In genomic region chr10:89478085-89478738, GRCh38 we compare ENCODE assay signal across 9 cellular contexts. TPM values are rescaled to one million over a fixed set of nuclear protein-coding genes. Genes with fewer than 3 reads are reported as not detected.
DNase-seq lines count a peak whose midpoint lies in the region; ATAC-seq, FAIRE-seq and TF ChIP-seq lines count a peak whose summit lies in the region.
"Had no signal": no experiment of that assay in that cellular context is flagged by ENCODE, and none has a peak within 500 bp of the region (broad histone marks: within the 10 kb centered on the region; RNA-seq: fewer than 3 reads in every experiment).

No MANE protein-coding gene starts in this region.

- H3K79me2 ChIP-seq in HepG2 (ENCODE audit: insufficient read depth, low read length), result no peaks in the 10 kb centered on the region

- H3K36me3 ChIP-seq in HepG2 (replicated peaks in 1 of 2; ENCODE audit: control insufficient read depth in 1 of 2, insufficient read depth in 2 of 2, low read length in 2 of 2), result no peaks in the 10 kb centered on the region
- no peaks in the 10 kb centered on the region for H3K36me3 ChIP-seq in right lobe of liver
- H3K36me3 ChIP-seq in left lung, result no peaks in the 10 kb centered on the region
- H3K36me3 ChIP-seq in vagina, result no peaks in the 10 kb centered on the region

- 44% methylated on average over 4 of the region's 4 CpGs for WGBS in HepG2 (ENCODE audit: low lambda C conversion rate)
- WGBS in right lobe of liver (ENCODE audit: insufficient coverage, low coverage, low lambda C conversion rate, missing lambda C conversion rate), result 78% methylated on average over 3 of the region's 4 CpGs

- ATAC-seq in HepG2 (no peak), right lobe of liver (no peak), left lung (peak; percentile 42)

- TF ChIP-seq POLR2A in HepG2 (IDR thresholded peaks at IDR 0.05; ENCODE audit: insufficient read depth in 1 of 2, low read depth in 2 of 2, low read length in 2 of 2) (no peak), right lobe of liver (IDR thresholded peaks at IDR 0.05) (no peak), vagina (IDR thresholded peaks at IDR 0.05) (no peak)

- no TSS peak for BruUV-seq in HepG2 (replicated peaks; lab: Mats Ljungman, UMichigan)

- no peak overlapping the region for H3K9ac ChIP-seq in HepG2 (ENCODE audit: insufficient read depth, low read depth, low read length)

- CTCF ChIA-PET in HepG2 (lab: Yijun Ruan, JAX; ENCODE audit: low intra/inter-chr PET ratio, low total read pairs), result no interaction called here

- H3K27me3 ChIP-seq in HepG2 (ENCODE audit: control insufficient read depth in 1 of 2, insufficient read depth in 2 of 2, low read length in 2 of 2) (no peaks in the 10 kb centered on the region), right lobe of liver (no peaks in the 10 kb centered on the region), left lung (no peaks in the 10 kb centered on the region), vagina (no peaks in the 10 kb centered on the region)

- H4K20me1 ChIP-seq in HepG2 (ENCODE audit: insufficient read depth, low read length), result no peaks in the 10 kb centered on the region

- no peaks in the 10 kb centered on the region for H3K9me3 ChIP-seq in HepG2 (ENCODE audit: low read length)
- H3K9me3 ChIP-seq in right lobe of liver, result no peaks in the 10 kb centered on the region
- H3K9me3 ChIP-seq in left lung, result no peaks in the 10 kb centered on the region
- H3K9me3 ChIP-seq in vagina, result no peaks in the 10 kb centered on the region

- H3K4me3 ChIP-seq in HepG2 (replicated peaks in 1 of 3; ENCODE audit: insufficient read depth in 1 of 3, low read depth in 2 of 3, low read length in 3 of 3) (no peak overlapping the region), right lobe of liver (no peak overlapping the region), astrocyte of the spinal cord (ENCODE audit: low read depth, low read length) (no peak overlapping the region), left lung (no peak overlapping the region), vagina (no peak overlapping the region)

- TF ChIP-seq CTCF in HepG2 (CRISPR knock-in tag; IDR thresholded peaks at IDR 0.05) (no peak), right lobe of liver (IDR thresholded peaks at IDR 0.05) (no peak), astrocyte of the spinal cord (IDR thresholded peaks at IDR 0.05; ENCODE audit: low read depth, low read length) (no peak), left lung (IDR thresholded peaks at IDR 0.05) (no peak), vagina (IDR thresholded peaks at IDR 0.05) (no peak)

- no peak for TF ChIP-seq RAD21 in HepG2 (CRISPR knock-in tag; IDR thresholded peaks at IDR 0.05)

- POLR2A ChIA-PET in HepG2 (lab: Yijun Ruan, JAX), result no interaction called here

- H2AFZ ChIP-seq in HepG2 (ENCODE audit: low read length), result no peak overlapping the region

- no peak for TF ChIP-seq EP300 in HepG2 (IDR thresholded peaks at IDR 0.05; ENCODE audit: low read depth in 2 of 2, low read length in 2 of 2)
- TF ChIP-seq EP300 in HepG2 (CRISPR knock-in tag; IDR thresholded peaks at IDR 0.05; ENCODE audit: borderline replicate concordance), result no peak

- no peak for DNase-seq in HepG2 (ENCODE audit: low spot score)
- DNase-seq in right lobe of liver, result no peak
- DNase-seq in astrocyte of the spinal cord (ENCODE audit: low read depth, low spot score), result peak; percentile 89
- DNase-seq in left lung, result no peak
- no peak for DNase-seq in vagina (ENCODE audit: extremely low spot score in 2 of 2)
- no peak for DNase-seq in COLO668 (lab: John Stamatoyannopoulos, UW; ENCODE audit: unreplicated experiment)
- no peak for DNase-seq in NCI-H1436 treated with DMSO at 0.1 percent for 48 hours (lab: John Stamatoyannopoulos, UW)
- no peak for DNase-seq in H4 (ENCODE audit: low spot score)
- DNase-seq: AML-193 had no signal

- H3K27ac ChIP-seq in HepG2 (ENCODE audit: extremely low read length, insufficient read depth, low read length) (no peak overlapping the region), right lobe of liver (peak overlapping the region in 1 of 3 donors; percentile 29), left lung (peak overlapping the region; percentile 1 to 74), vagina (peak overlapping the region; percentile 59)

- intact Hi-C loops in HepG2 (cut with micrococcal nuclease; ENCODE audit: unreplicated experiment), result loop anchor here (5.0 kb wide), 1 partner anchor 69 kb away; no protein-coding TSS in a partner anchor
- intact Hi-C loops in right lobe of liver (cut with DNase I), result no loop called here
- intact Hi-C loops in left lung (cut with DNase I), result no loop called here
- intact Hi-C loops in vagina (cut with DNase I), result no loop called here

- peaks cover 47% of the 10 kb centered on the region for H3K4me1 ChIP-seq in HepG2 (ENCODE audit: insufficient read depth, low read length)
- H3K4me1 ChIP-seq in right lobe of liver, result peaks cover 0 to 54% (median 23%) of the 10 kb centered on the region in 4 donors
- peaks cover 15 to 22% of the 10 kb centered on the region in 2 donors for H3K4me1 ChIP-seq in left lung
- peaks cover 47% of the 10 kb centered on the region for H3K4me1 ChIP-seq in vagina

- peak overlapping the region; percentile 9; the same call in 1 of the 2 replicates for H3K4me2 ChIP-seq in HepG2 (ENCODE audit: low read depth, low read length)

- in situ Hi-C loops in HepG2 (cut with HindIII; ENCODE audit: extremely low pct_ligation_motif_present, low pct_unique_long_range_greater_than_20kb) (no loop called here), astrocyte of the spinal cord (cut with HindIII; ENCODE audit: low sequenced_read_pairs) (no loop called here)

- FAIRE-seq in HepG2 (lab: Jason Lieb, UNC), result no peak

TF ChIP-seq in HepG2, 621 proteins besides CTCF, POLR2A, EP300 and RAD21 (continues in another document):
- TF ChIP-seq ELK4 (CRISPR knock-in tag; IDR thresholded peaks at IDR 0.05; ENCODE audit: borderline replicate concordance) (no peak), CSRNP2 (CRISPR knock-in tag; conservative IDR thresholded peaks at IDR 0.05; ENCODE audit: low read depth) (no peak), ZBTB38 (CRISPR knock-in tag; IDR thresholded peaks at IDR 0.05) (no peak), FOXC1 (CRISPR knock-in tag; IDR thresholded peaks at IDR 0.05; ENCODE audit: borderline replicate concordance) (no peak), BCL3 (CRISPR knock-in tag; IDR thresholded peaks at IDR 0.05) (no peak)

RNA-seq across cellular contexts. Expression of gene SLC16A12, which starts 57.2 kb away (rescaled TPM):
- total RNA-seq in HepG2 (2016; rRNA removed; fragmentation: Illumina TruSeq; extraction: Trizol), result 0.02 TPM in 1 of 2 replicates, not detected in the other
- not detected in 2 replicates for total RNA-seq in HepG2 (2016; cell fraction: cytosol; rRNA removed; fragmentation: Illumina TruSeq; extraction: Trizol; ENCODE audit: low read depth)
- 0.04 TPM in 1 of 2 replicates, not detected in the other for total RNA-seq in HepG2 (2016; cell fraction: insoluble cytoplasmic fraction; rRNA removed; fragmentation: Illumina TruSeq; extraction: Trizol)
- total RNA-seq in HepG2 (2016; cell fraction: membrane; rRNA removed; fragmentation: Illumina TruSeq; extraction: Trizol), result 0.03 TPM in 1 of 2 replicates, not detected in the other
- 0.06 TPM in 1 of 2 replicates, not detected in the other for total RNA-seq in HepG2 (2016; cell fraction: nucleus; rRNA removed; fragmentation: Illumina TruSeq; extraction: Trizol)
- polyA plus RNA-seq in HepG2 (2011; rRNA removed), result 0.07 TPM in 1 of 2 replicates, not detected in the other
- 0.01 TPM in 2 replicates for polyA plus RNA-seq in HepG2 (2011; cell fraction: cytosol; rRNA removed)
- polyA plus RNA-seq in HepG2 (2011; cell fraction: nucleus; rRNA removed), result not detected in 2 replicates
- not detected in 2 replicates for polyA plus RNA-seq in HepG2 (2012)
- not detected in 2 replicates for polyA plus RNA-seq in HepG2 (2016; cell fraction: cytosol; fragmentation: Illumina TruSeq; extraction: Trizol; ENCODE audit: low read depth)
- not detected in 2 replicates for polyA plus RNA-seq in HepG2 (2016; cell fraction: insoluble cytoplasmic fraction; fragmentation: Illumina TruSeq; extraction: Trizol; ENCODE audit: low read depth)
- polyA plus RNA-seq in HepG2 (2016; cell fraction: membrane; fragmentation: Illumina TruSeq; extraction: Trizol; ENCODE audit: low read depth), result not detected in 2 replicates
- polyA plus RNA-seq in HepG2 (2016; cell fraction: nucleus; fragmentation: Illumina TruSeq; extraction: Trizol; ENCODE audit: insufficient read depth, low read depth), result not detected in 2 replicates
- not detected in 2 replicates for polyA minus RNA-seq in HepG2 (2011; rRNA and poly(A)+ RNA removed; ENCODE audit: low replicate concordance)
- polyA minus RNA-seq in HepG2 (2011; cell fraction: cytosol; rRNA and poly(A)+ RNA removed), result not detected in 2 replicates
- not detected in 2 replicates for polyA minus RNA-seq in HepG2 (2011; cell fraction: nucleus; rRNA and poly(A)+ RNA removed)
- 1 to 10 TPM in 2 of 6 experiments, under 1 TPM in 4; 0.20 to 6.1 (median 0.80) TPM for total RNA-seq in right lobe of liver
- 1 to 10 TPM; 1.5 to 6.3 TPM for total RNA-seq in left lung
- total RNA-seq in vagina, result 3.7 TPM
- 0.08 and 0.12 TPM in 2 replicates for total RNA-seq in H4 (2014; rRNA removed; shearing (Covaris generic))
